In the genomic region with DNA sequence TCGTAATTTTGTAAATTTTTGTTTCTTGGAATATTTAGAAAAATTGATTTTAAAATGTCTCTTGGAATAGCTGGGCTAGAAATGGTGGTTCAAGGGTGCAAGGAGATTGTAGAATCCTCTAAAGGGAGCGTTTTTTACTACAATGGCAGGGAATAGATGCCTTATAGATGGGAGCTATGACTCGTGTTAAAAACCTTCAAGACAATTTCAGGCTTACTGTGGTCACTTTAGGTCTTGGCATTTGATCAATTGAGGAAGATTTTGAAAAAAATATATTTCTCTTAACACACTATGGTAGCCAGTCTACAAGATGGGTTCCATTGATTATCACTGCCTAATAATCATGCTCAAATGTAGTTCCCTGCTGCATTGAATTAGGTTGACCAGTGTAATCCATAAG, we compare ENCODE assay signal across 20 cellular contexts.
"Had no signal": no experiment of that assay in that cellular context is flagged by ENCODE, and none has a peak within 500 bp of the region (broad histone marks: within the 10 kb centered on the region; RNA-seq: fewer than 3 reads in every experiment).

No MANE protein-coding gene starts in this region.

- H3K9me3 Mint-ChIP-seq: activated CD4-positive, alpha-beta T cell treated with anti-CD3 and anti-CD28 coated beads, Interleukin-2, amount 10 ng/mL, durations not matched to agents 24 days and 14 days; effector memory CD8-positive, alpha-beta T cell had no signal

- H3K27me3 Mint-ChIP-seq: activated B cell treated with CpG ODN at 0.5 μM for 24 hours; activated CD4-positive, alpha-beta T cell treated with anti-CD3 and anti-CD28 coated beads, Interleukin-2, amount 10 ng/mL, durations not matched to agents 24 days and 14 days; activated naive CD8-positive, alpha-beta T cell treated with anti-CD3 and anti-CD28 coated beads for 36 hours; effector memory CD8-positive, alpha-beta T cell; naive B cell had no signal

- FAIRE-seq: bronchial epithelial cell, keratinocyte had no signal

- H3K27ac ChIP-seq: left lung, neural progenitor cell, ovary, stomach, thoracic aorta, upper lobe of right lung had no signal

- H3K4me1 Mint-ChIP-seq: activated B cell treated with CpG ODN at 0.5 μM for 24 hours; activated CD4-positive, alpha-beta T cell treated with anti-CD3 and anti-CD28 coated beads, Interleukin-2, amount 10 ng/mL, durations not matched to agents 24 days and 14 days; activated naive CD8-positive, alpha-beta T cell treated with anti-CD3 and anti-CD28 coated beads for 36 hours; naive B cell; neural progenitor cell had no signal

- H3K4me1 ChIP-seq: left lung, neural progenitor cell, stomach, upper lobe of right lung had no signal

- H3K36me3 ChIP-seq: ovary, upper lobe of right lung had no signal

- H3K4me3 ChIP-seq: left lung, neural progenitor cell, ovary, stomach, thoracic aorta, upper lobe of right lung had no signal

- H3K27ac Mint-ChIP-seq: activated B cell treated with CpG ODN at 0.5 μM for 24 hours; activated CD4-positive, alpha-beta T cell treated with anti-CD3 and anti-CD28 coated beads, Interleukin-2, amount 10 ng/mL, durations not matched to agents 24 days and 14 days; activated CD8-positive, alpha-beta T cell treated with anti-CD3 and anti-CD28 coated beads, Interleukin-2, amount 10 ng/mL, durations not matched to agents 7 days and 5 days; activated naive CD8-positive, alpha-beta T cell treated with anti-CD3 and anti-CD28 coated beads for 36 hours; effector memory CD8-positive, alpha-beta T cell; naive B cell; neural progenitor cell had no signal

- H3K9ac ChIP-seq: neural progenitor cell had no signal

- ATAC-seq: activated CD8-positive, alpha-beta T cell treated with anti-CD3 and anti-CD28 coated beads, Interleukin-2, amount 10 ng/mL, durations not matched to agents 7 days and 5 days; effector memory CD8-positive, alpha-beta T cell; left lung; sciatic nerve; upper lobe of right lung had no signal

- DNase-seq: activated B cell treated with CpG ODN at 0.5 μM for 24 hours; activated CD4-positive, alpha-beta T cell treated with anti-CD3 and anti-CD28 coated beads, Interleukin-2, amount 10 ng/mL, durations not matched to agents 24 days and 14 days; activated CD8-positive, alpha-beta memory T cell treated with anti-CD3 and anti-CD28 coated beads, Interleukin-2, amount 50 U/mL, for 4 hours; activated CD8-positive, alpha-beta T cell treated with anti-CD3 and anti-CD28 coated beads, Interleukin-2, amount 10 ng/mL, durations not matched to agents 7 days and 5 days; activated gamma-delta T cell treated with Interleukin-2 at 50 U/mL for 16 hours; activated naive CD8-positive, alpha-beta T cell treated with anti-CD3 and anti-CD28 coated beads for 36 hours; dermis blood vessel endothelial cell; effector memory CD8-positive, alpha-beta T cell; left lung; naive B cell; ovary; stimulated activated CD4-positive, alpha-beta T cell treated with anti-CD3 and anti-CD28 coated beads, Interleukin-1b, Interleukin-23, amount 100 ng/mL, for 48 hours; stomach; T-helper 2 cell; upper lobe of right lung had no signal

- H3K9me3 ChIP-seq: ovary, thoracic aorta, upper lobe of right lung had no signal

- H2AFZ ChIP-seq: neural progenitor cell had no signal

- H3K27me3 ChIP-seq: left lung, neural progenitor cell, ovary, stomach, upper lobe of right lung had no signal

- H3K4me3 Mint-ChIP-seq: activated B cell treated with CpG ODN at 0.5 μM for 24 hours; activated CD4-positive, alpha-beta T cell treated with anti-CD3 and anti-CD28 coated beads, Interleukin-2, amount 10 ng/mL, durations not matched to agents 24 days and 14 days; activated CD8-positive, alpha-beta T cell treated with anti-CD3 and anti-CD28 coated beads, Interleukin-2, amount 10 ng/mL, durations not matched to agents 7 days and 5 days; activated naive CD8-positive, alpha-beta T cell treated with anti-CD3 and anti-CD28 coated beads for 36 hours; effector memory CD8-positive, alpha-beta T cell; naive B cell; neural progenitor cell had no signal
